In the genomic region with DNA sequence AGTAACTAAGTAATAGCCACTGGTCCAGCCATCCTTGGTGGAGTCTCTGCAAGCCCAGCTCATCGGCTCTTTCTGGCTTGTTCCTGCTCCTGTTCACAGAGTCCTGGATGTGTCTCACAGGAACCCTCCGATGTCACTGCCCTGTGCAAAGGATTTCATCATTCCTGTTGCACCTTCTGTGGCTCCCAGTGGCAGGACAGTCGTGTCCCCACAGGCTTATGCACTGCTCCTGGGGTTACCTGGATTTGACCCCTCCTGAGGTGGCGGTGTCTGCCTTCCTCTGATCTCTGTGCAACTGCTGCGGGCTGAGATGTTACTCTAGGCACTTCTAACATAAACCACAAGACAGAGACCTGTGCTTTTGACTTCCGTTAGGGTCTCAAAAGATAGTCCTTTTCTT, we compare ENCODE assay signal across 9 cellular contexts. TPM values are rescaled to one million over a fixed set of nuclear protein-coding genes. Genes with fewer than 3 reads are reported as not detected.
DNase-seq lines count a peak whose midpoint lies in the region; ATAC-seq and TF ChIP-seq lines count a peak whose summit lies in the region.
"Had no signal": no experiment of that assay in that cellular context is flagged by ENCODE, and none has a peak within 500 bp of the region (broad histone marks: within the 10 kb centered on the region; RNA-seq: fewer than 3 reads in every experiment).

No MANE protein-coding gene starts in this region.

- H3K9me3 ChIP-seq in right atrium auricular region: no peaks in the 10 kb centered on the region

- ATAC-seq in GM18868 (IDR thresholded peaks at IDR 0.05; ENCODE audit: unreplicated experiment) (peak; percentile 52), HG02642 (IDR thresholded peaks at IDR 0.05; ENCODE audit: poor library complexity, unreplicated experiment) (peak; percentile 43), HG02884 (IDR thresholded peaks at IDR 0.05; ENCODE audit: unreplicated experiment) (no peak)
- peak; percentile 64 to 75 for ATAC-seq in natural killer cell treated with Interleukin-12 subunit alpha and Interleukin-12 subunit beta and Interleukin-15 and Interleukin-18, amount 100 ng/mL, for 72 hours

- no peak for TF ChIP-seq CTCF in right atrium auricular region (IDR thresholded peaks at IDR 0.05)

- DNase-seq in T-helper 2 cell: peak in 3 of 5 experiments; percentile 46 to 73 (median 65)
- no peak for DNase-seq in natural killer cell treated with Interleukin-12 subunit alpha and Interleukin-12 subunit beta and Interleukin-15 and Interleukin-18, amount 100 ng/mL, for 72 hours (ENCODE audit: low spot score)
- no peak for DNase-seq in NCI-H69 (lab: John Stamatoyannopoulos, UW)
- DNase-seq in HUDEP-2 (lab: John Stamatoyannopoulos, UW; ENCODE audit: unreplicated experiment in 76 of 76): no peak
- DNase-seq in right atrium auricular region (ENCODE audit: low spot score): no peak

- H3K4me3 ChIP-seq in right atrium auricular region: no peak overlapping the region

- H3K36me3 Mint-ChIP-seq in natural killer cell treated with Interleukin-12 subunit alpha and Interleukin-12 subunit beta and Interleukin-15 and Interleukin-18, amount 100 ng/mL, for 72 hours: no peaks in the 10 kb centered on the region

- H3K36me3 ChIP-seq in right atrium auricular region: no peaks in the 10 kb centered on the region

- no peak overlapping the region for H3K27ac ChIP-seq in right atrium auricular region

- H3K4me1 ChIP-seq in right atrium auricular region: no peaks in the 10 kb centered on the region

- H3K27me3 ChIP-seq in right atrium auricular region: no peaks in the 10 kb centered on the region

- H3K27ac Mint-ChIP-seq in natural killer cell treated with Interleukin-12 subunit alpha and Interleukin-12 subunit beta and Interleukin-15 and Interleukin-18, amount 100 ng/mL, for 72 hours: peak overlapping the region; percentile 84 to 86

- no peaks in the 10 kb centered on the region for H3K27me3 Mint-ChIP-seq in natural killer cell treated with Interleukin-12 subunit alpha and Interleukin-12 subunit beta and Interleukin-15 and Interleukin-18, amount 100 ng/mL, for 72 hours

- peak overlapping the region; percentile 74 for H3K4me3 Mint-ChIP-seq in natural killer cell treated with Interleukin-12 subunit alpha and Interleukin-12 subunit beta and Interleukin-15 and Interleukin-18, amount 100 ng/mL, for 72 hours

- peaks cover 70 to 83% of the 10 kb centered on the region in 2 donors for H3K4me1 Mint-ChIP-seq in natural killer cell treated with Interleukin-12 subunit alpha and Interleukin-12 subunit beta and Interleukin-15 and Interleukin-18, amount 100 ng/mL, for 72 hours (ENCODE audit: low read depth in 2 of 2)

- H3K9me3 Mint-ChIP-seq in natural killer cell treated with Interleukin-12 subunit alpha and Interleukin-12 subunit beta and Interleukin-15 and Interleukin-18, amount 100 ng/mL, for 72 hours: no peaks in the 10 kb centered on the region

RNA-seq across cellular contexts. Expression of gene APBB1IP, which starts 30.6 kb away (rescaled TPM):
- 10 to 100 TPM; 42.2 to 58.0 TPM for total RNA-seq in natural killer cell treated with Interleukin-12 subunit alpha and Interleukin-12 subunit beta and Interleukin-15 and Interleukin-18, amount 100 ng/mL, for 72 hours
- 1 to 10 TPM; 1.4 to 3.1 TPM for total RNA-seq in right atrium auricular region
- total RNA-seq: pulmonary artery endothelial cell had no signal

Comparison
In these comparisons a context has a peak if more than half of its experiments do, and no peak if none do; other contexts are left out.
1. DNase-seq: peak in T-helper 2 cell (3 of 5); none in natural killer cell treated with Interleukin-12 subunit alpha and Interleukin-12 subunit beta and Interleukin-15 and Interleukin-18, amount 100 ng/mL, for 72 hours (single experiment), NCI-H69 (single experiment), HUDEP-2 (0 of 76) and right atrium auricular region (single experiment).
2. RNA of gene APBB1IP, which starts 30.6 kb away (total RNA-seq): 42.2 to 58.0 TPM in natural killer cell treated with Interleukin-12 subunit alpha and Interleukin-12 subunit beta and Interleukin-15 and Interleukin-18, amount 100 ng/mL, for 72 hours; 1.4 to 3.1 TPM in right atrium auricular region; every median in the first group is over 10 times any median in the second.